Comparison of ENCODE assay signal across 10 cellular contexts in the genomic region with DNA sequence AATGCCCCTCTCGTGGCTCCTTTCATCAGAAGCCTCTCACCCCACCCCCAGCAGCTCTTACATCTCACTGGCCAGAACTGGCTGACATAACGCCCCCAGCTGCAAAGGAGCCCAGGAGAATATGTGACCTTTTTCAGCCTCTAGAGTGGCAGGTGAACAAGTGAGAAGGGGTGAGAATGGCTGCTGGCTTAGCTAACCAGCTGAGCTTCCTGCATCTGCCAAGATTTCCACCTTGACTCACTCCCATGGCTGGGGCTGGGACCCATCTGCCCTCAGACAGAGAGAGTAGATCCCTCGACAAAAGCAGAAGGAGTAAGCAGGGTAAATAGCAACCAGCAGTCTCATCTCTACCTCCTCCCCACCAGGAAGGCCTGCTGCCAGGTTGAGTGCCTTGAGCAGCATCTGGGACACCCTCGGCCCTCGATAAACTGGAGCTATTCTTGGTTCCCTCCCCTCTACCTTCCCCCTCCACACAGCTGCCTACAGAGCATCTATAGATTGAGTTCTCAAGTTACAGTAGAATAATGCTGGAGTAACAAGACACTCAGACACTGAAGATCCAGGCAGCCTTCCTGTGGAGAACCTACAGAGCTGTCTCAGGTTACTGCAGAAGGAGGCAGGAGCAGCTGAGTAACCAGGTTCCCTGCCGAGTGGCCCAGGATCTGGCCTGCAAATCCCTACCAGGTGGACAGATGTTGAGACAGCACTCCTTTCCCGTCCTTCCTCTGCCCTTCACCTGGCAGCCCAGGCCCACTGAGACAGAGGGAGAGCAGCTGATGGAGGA. TPM values are rescaled to one million over a fixed set of nuclear protein-coding genes. Genes with fewer than 3 reads are reported as not detected.
DNase-seq lines count a peak whose midpoint lies in the region; ATAC-seq and TF ChIP-seq lines count a peak whose summit lies in the region.
"Had no signal": no experiment of that assay in that cellular context is flagged by ENCODE, and none has a peak within 500 bp of the region (broad histone marks: within the 10 kb centered on the region; RNA-seq: fewer than 3 reads in every experiment).

No MANE protein-coding gene starts in this region.

- peak overlapping the region; percentile 17 for H3K4me2 ChIP-seq in Loucy (ENCODE audit: low read depth, low read length, poor library complexity, severe bottlenecking)
- H3K4me2 ChIP-seq in PC-3 (ENCODE audit: low read length), result peak overlapping the region; percentile 71

- no peaks in the 10 kb centered on the region for H3K9me2 ChIP-seq in Loucy (replicated peaks; ENCODE audit: low read depth, low read length)
- no peaks in the 10 kb centered on the region for H3K9me2 ChIP-seq in PC-3 (replicated peaks; ENCODE audit: low read length)

- POLR2A ChIA-PET in PC-3 (lab: Charles Lee; ENCODE audit: unreplicated experiment), result interaction anchor here (0.5 kb wide), 1 partner anchor 1890 kb away, joined by 53 read pairs; no protein-coding TSS in a partner anchor

- peak overlapping the region; percentile 29 for H3K27ac ChIP-seq in PC-3 (ENCODE audit: low read length)

- H3K9me3 ChIP-seq in Loucy (ENCODE audit: insufficient read depth, low read depth, low read length) (no peaks in the 10 kb centered on the region), PC-3 (ENCODE audit: low read length) (no peaks in the 10 kb centered on the region)

- no peak for TF ChIP-seq CTCF in Loucy (conservative IDR thresholded peaks at IDR 0.05; ENCODE audit: low read length)
- no peak for TF ChIP-seq CTCF in PC-3 (conservative IDR thresholded peaks at IDR 0.05; ENCODE audit: low read depth, low read length)

- H3K79me2 ChIP-seq in Loucy (ENCODE audit: insufficient read depth, low read length) (no peaks in the 10 kb centered on the region), PC-3 (ENCODE audit: low read length) (no peaks in the 10 kb centered on the region)

- H3K36me3 ChIP-seq in Loucy (ENCODE audit: insufficient read depth, low read length) (no peaks in the 10 kb centered on the region), PC-3 (ENCODE audit: low read depth, low read length) (no peaks in the 10 kb centered on the region)

- H4K20me1 ChIP-seq in Loucy (ENCODE audit: insufficient read depth, low read length, poor library complexity, severe bottlenecking) (no peaks in the 10 kb centered on the region), PC-3 (ENCODE audit: low read length) (no peaks in the 10 kb centered on the region)

- peaks cover 47% of the 10 kb centered on the region for H3K4me1 ChIP-seq in Loucy (ENCODE audit: insufficient read depth, low read length, poor library complexity, severe bottlenecking)
- H3K4me1 ChIP-seq in PC-3 (ENCODE audit: insufficient read depth, low read length), result peaks cover 15% of the 10 kb centered on the region

- H3F3A ChIP-seq in Loucy (ENCODE audit: low read depth) (no peaks in the 10 kb centered on the region), PC-3 (ENCODE audit: low read length, unreplicated experiment) (no peaks in the 10 kb centered on the region)

- H2AFZ ChIP-seq in Loucy (ENCODE audit: low read length), result peak overlapping the region; percentile 49
- peak overlapping the region; percentile 77 for H2AFZ ChIP-seq in PC-3 (ENCODE audit: low read length)

- DNase-seq in DMS153 (lab: John Stamatoyannopoulos, UW) (peak; percentile 59), PC-3 (peak; percentile 89), iPS-NIHi7 (ENCODE audit: extremely low spot score) (peak; percentile 78), left lobe of liver (ENCODE audit: low spot score) (no peak)

- peak overlapping the region; percentile 57 for H3K9ac ChIP-seq in Loucy (ENCODE audit: low read depth, low read length, poor library complexity, severe bottlenecking)
- H3K9ac ChIP-seq in PC-3 (ENCODE audit: low read length), result no peak overlapping the region

- intact Hi-C loops in PC-3 (cut with micrococcal nuclease), result no loop called here

- peak; percentile 99 for ATAC-seq in PC-3
- no peak for ATAC-seq in left lobe of liver
- ATAC-seq in GM19467 (IDR thresholded peaks at IDR 0.05; ENCODE audit: unreplicated experiment), result no peak
- ATAC-seq in HG03159 (IDR thresholded peaks at IDR 0.05; ENCODE audit: unreplicated experiment), result no peak
- no peak for ATAC-seq in GM18907 (IDR thresholded peaks at IDR 0.05; ENCODE audit: unreplicated experiment)
- ATAC-seq: natural killer cell treated with Interleukin-12 subunit alpha and Interleukin-12 subunit beta and Interleukin-15 and Interleukin-18, amount 100 ng/mL, for 72 hours had no signal

- no TSS peak for BruUV-seq in PC-3 (replicated peaks; lab: Mats Ljungman, UMichigan)

- CTCF ChIA-PET in PC-3 (lab: Charles Lee), result interaction anchor here (0.6 to 1.2 kb wide), 2 partner anchors 12 to 217 kb away, joined by 3 to 5 read pairs; no protein-coding TSS in a partner anchor

- no peak overlapping the region for H3K4me3 ChIP-seq in Loucy (ENCODE audit: low read length, poor library complexity, severe bottlenecking)
- 0 out of 2 replicates have a peak overlapping the region, but pooled peaks have one; percentile 9 for H3K4me3 ChIP-seq in PC-3 (ENCODE audit: low read length)

- no peaks in the 10 kb centered on the region for H3K27me3 ChIP-seq in Loucy (ENCODE audit: insufficient read depth, low read length, poor library complexity, severe bottlenecking)
- H3K27me3 ChIP-seq in PC-3 (ENCODE audit: low read length), result no peaks in the 10 kb centered on the region

RNA-seq across cellular contexts. Expression of a gene that starts 15.5 kb away (rescaled TPM):
- total RNA-seq in PC-3 (2014; rRNA removed), result not detected in 2 replicates
- total RNA-seq in left lobe of liver, result not detected
- total RNA-seq: activated T-helper 1 cell treated with anti-CD3 and anti-CD28 coated beads, Interleukin-12 subunit alpha, Interleukin-12 subunit beta, Interleukin-2, Interleukin-4 antibody, amounts not matched to agents 30 ng/mL and 10 ng/mL and 1 ng/mL, durations not matched to agents 14 hours and 24 hours and 36 hours had no signal

RNA-seq across cellular contexts. Expression of a gene that starts 19.6 kb away (rescaled TPM):
- total RNA-seq in PC-3 (2014; rRNA removed) (not detected in 2 replicates), left lobe of liver (not detected)
- total RNA-seq: activated T-helper 1 cell treated with anti-CD3 and anti-CD28 coated beads, Interleukin-12 subunit alpha, Interleukin-12 subunit beta, Interleukin-2, Interleukin-4 antibody, amounts not matched to agents 30 ng/mL and 10 ng/mL and 1 ng/mL, durations not matched to agents 14 hours and 24 hours and 36 hours; natural killer cell treated with Interleukin-12 subunit alpha and Interleukin-12 subunit beta and Interleukin-15 and Interleukin-18, amount 100 ng/mL, for 72 hours had no signal

RNA-seq across cellular contexts. Expression of a gene that starts 21.6 kb away (rescaled TPM):
- total RNA-seq in PC-3 (2014; rRNA removed), result not detected in 2 replicates
- not detected for total RNA-seq in left lobe of liver
- total RNA-seq: activated T-helper 1 cell treated with anti-CD3 and anti-CD28 coated beads, Interleukin-12 subunit alpha, Interleukin-12 subunit beta, Interleukin-2, Interleukin-4 antibody, amounts not matched to agents 30 ng/mL and 10 ng/mL and 1 ng/mL, durations not matched to agents 14 hours and 24 hours and 36 hours; natural killer cell treated with Interleukin-12 subunit alpha and Interleukin-12 subunit beta and Interleukin-15 and Interleukin-18, amount 100 ng/mL, for 72 hours had no signal

RNA-seq across cellular contexts. Expression of a gene that starts 37.7 kb away (rescaled TPM):
- total RNA-seq in PC-3 (2014; rRNA removed) (0.11 TPM in 1 of 2 replicates, not detected in the other), left lobe of liver (0.15 TPM)
- total RNA-seq: natural killer cell treated with Interleukin-12 subunit alpha and Interleukin-12 subunit beta and Interleukin-15 and Interleukin-18, amount 100 ng/mL, for 72 hours had no signal

RNA-seq across cellular contexts. Expression of a gene that starts 39.9 kb away (rescaled TPM):
- total RNA-seq in PC-3 (2014; rRNA removed) (2.4 and 4.2 TPM in 2 replicates), left lobe of liver (not detected)
- total RNA-seq: activated T-helper 1 cell treated with anti-CD3 and anti-CD28 coated beads, Interleukin-12 subunit alpha, Interleukin-12 subunit beta, Interleukin-2, Interleukin-4 antibody, amounts not matched to agents 30 ng/mL and 10 ng/mL and 1 ng/mL, durations not matched to agents 14 hours and 24 hours and 36 hours; natural killer cell treated with Interleukin-12 subunit alpha and Interleukin-12 subunit beta and Interleukin-15 and Interleukin-18, amount 100 ng/mL, for 72 hours had no signal
